31 cellular contexts compared by ENCODE assay signal in the genomic region with DNA sequence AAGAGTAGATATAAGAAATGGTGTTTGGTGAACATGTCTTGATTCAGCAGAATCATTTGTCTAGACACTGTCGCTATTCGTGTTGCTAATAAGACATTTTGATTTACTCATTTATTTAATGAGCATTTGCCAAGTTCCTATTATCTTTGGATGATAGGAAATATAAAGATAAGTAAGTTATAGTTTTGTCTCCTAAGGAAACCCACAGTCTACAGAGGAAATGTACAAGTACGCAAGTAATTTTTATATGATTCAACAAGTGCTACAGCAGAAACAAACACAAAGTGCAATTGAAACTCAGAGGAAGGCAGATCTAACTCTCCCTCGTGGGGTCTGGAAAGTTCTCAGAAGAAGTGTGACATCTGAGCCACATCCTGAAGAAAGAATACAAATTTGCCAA.
"Had no signal": no experiment of that assay in that cellular context is flagged by ENCODE, and none has a peak within 500 bp of the region (broad histone marks: within the 10 kb centered on the region; RNA-seq: fewer than 3 reads in every experiment).

No MANE protein-coding gene starts in this region.

- H3K4me3 ChIP-seq: PC-9 had no signal

- H3K27me3 ChIP-seq: brain microvascular endothelial cell had no signal

- ATAC-seq: activated CD8-positive, alpha-beta memory T cell treated with anti-CD3 and anti-CD28 coated beads, Interleukin-2, amount 10 ng/mL, durations not matched to agents 7 days and 5 days; activated naive CD8-positive, alpha-beta T cell treated with anti-CD3 and anti-CD28 coated beads, Interleukin-2, amount 50 U/mL, for 24 hours; Right ventricle myocardium inferior had no signal

- DNase-seq: activated CD4-positive, alpha-beta memory T cell treated with anti-CD3 and anti-CD28 coated beads, Interleukin-2, amount 10 ng/mL, durations not matched to agents 7 days and 5 days; activated CD4-positive, alpha-beta T cell treated with anti-CD3 and anti-CD28 coated beads for 1 hour; activated CD4-positive, alpha-beta T cell treated with anti-CD3 and anti-CD28 coated beads for 48 hours; activated CD4-positive, CD25-positive, alpha-beta regulatory T cell; activated CD8-positive, alpha-beta memory T cell treated with anti-CD3 and anti-CD28 coated beads for 24 hours; activated CD8-positive, alpha-beta memory T cell treated with anti-CD3 and anti-CD28 coated beads, Interleukin-2, amount 10 ng/mL, durations not matched to agents 7 days and 5 days; activated CD8-positive, alpha-beta memory T cell treated with anti-CD3 and anti-CD28 coated beads, Interleukin-2, amount 50 U/mL, for 48 hours; activated effector memory CD4-positive, alpha-beta T cell treated with Interleukin-2 at 50 U/mL for 16 hours; activated naive CD4-positive, alpha-beta T cell treated with anti-CD3 and anti-CD28 coated beads, Interleukin-2, amount 10 ng/mL, durations not matched to agents 7 days and 5 days; activated naive CD8-positive, alpha-beta T cell treated with anti-CD3 and anti-CD28 coated beads, Interleukin-2, amount 50 U/mL, for 24 hours; activated T-cell treated with anti-CD3 and anti-CD28 coated beads, Interleukin-2, amount 50 U/mL, for 48 hours; amniotic stem cell; aorta; brain microvascular endothelial cell; central memory CD4-positive, alpha-beta T cell; MM.1S; MV-4-11; NCI-H1092; NCI-H1417; NCI-H187; NCI-H2081; NCI-H345; NCI-H524 treated with DMSO at 0.1 percent for 48 hours; NCI-H748 treated with DMSO at 0.1 percent for 48 hours; NK-92 treated with Interleukin-12 subunit alpha and Interleukin-12 subunit beta, amount 100 ng/mL, for 24 hours; PC-9; T1000; WERI-Rb-1 had no signal

- H3K9ac ChIP-seq: KMS-11 had no signal

- H2AFZ ChIP-seq: PC-9 had no signal

- H3K4me2 ChIP-seq: KMS-11, PC-9 had no signal

- H3K36me3 ChIP-seq: brain microvascular endothelial cell, WERI-Rb-1 had no signal

- H3K27ac ChIP-seq: brain microvascular endothelial cell, KMS-11, PC-9, RWPE1, WERI-Rb-1 had no signal
